17 cellular contexts compared by ENCODE assay signal in the genomic region with DNA sequence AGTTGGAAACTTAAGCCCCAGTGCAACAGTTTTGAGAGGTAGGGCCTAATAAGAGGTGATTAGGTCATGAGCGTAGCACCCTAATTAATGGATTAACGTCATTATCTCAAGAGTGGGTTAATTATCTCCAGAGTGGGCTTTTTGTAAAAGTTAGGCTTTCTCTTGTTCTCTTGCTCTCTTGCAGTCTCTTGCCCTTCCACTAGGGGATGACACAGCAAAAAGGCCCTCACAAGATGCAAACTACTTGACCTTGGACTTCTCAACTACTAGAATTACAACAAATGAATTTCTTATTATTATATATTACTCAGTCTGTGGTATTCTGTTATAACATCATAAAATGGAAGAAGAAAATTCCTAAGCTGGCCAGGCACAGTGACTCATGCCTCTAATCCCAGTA. TPM values are rescaled to one million over a fixed set of nuclear protein-coding genes. Genes with fewer than 3 reads are reported as not detected.
DNase-seq lines count a peak whose midpoint lies in the region; ATAC-seq, FAIRE-seq and TF ChIP-seq lines count a peak whose summit lies in the region.
"Had no signal": no experiment of that assay in that cellular context is flagged by ENCODE, and none has a peak within 500 bp of the region (broad histone marks: within the 10 kb centered on the region; RNA-seq: fewer than 3 reads in every experiment).

No MANE protein-coding gene starts in this region.

- no peak for FAIRE-seq in A549 (lab: Jason Lieb, UNC)
- FAIRE-seq in HTR-8/SVneo (lab: Jason Lieb, UNC): no peak

- in situ Hi-C loops in GM13977 (cut with MboI; ENCODE audit: low pct_unique_long_range_greater_than_20kb, low sequenced_read_pairs, unreplicated experiment): no loop called here

- TF ChIP-seq POLR2A in A549 (IDR thresholded peaks at IDR 0.05; ENCODE audit: low read length) (no peak), sigmoid colon (IDR thresholded peaks at IDR 0.05) (no peak)

- CTCF ChIA-PET in A549 (lab: Yijun Ruan, JAX): no interaction called here

- H3K9me3 ChIP-seq in A549: no peaks in the 10 kb centered on the region
- no peaks in the 10 kb centered on the region for H3K9me3 ChIP-seq in sigmoid colon
- H3K9me3 ChIP-seq: adrenal gland had no signal

- no peak for TF ChIP-seq EP300 in A549 (IDR thresholded peaks at IDR 0.05)
- TF ChIP-seq EP300 in sigmoid colon (IDR thresholded peaks at IDR 0.05): no peak

- TF ChIP-seq RAD21 in A549 (conservative IDR thresholded peaks at IDR 0.05 in 1 of 2, IDR thresholded peaks at IDR 0.05 in 1 of 2): no peak

- H3K4me3 ChIP-seq in A549 (no peak overlapping the region), sigmoid colon (no peak overlapping the region)
- H3K4me3 ChIP-seq: adrenal gland had no signal

- WGBS in A549 (ENCODE audit: missing lambda C conversion rate): 45% methylated on average over 2 of the region's 2 CpGs
- 89 to 95% methylated on average over 2 of the region's 2 CpGs for WGBS in sigmoid colon, 2 donors

- intact Hi-C loops in sigmoid colon (cut with DNase I): no loop called here

- H3K4me1 ChIP-seq in A549: no peaks in the 10 kb centered on the region
- no peaks in the 10 kb centered on the region for H3K4me1 ChIP-seq in foreskin keratinocyte
- H3K4me1 ChIP-seq in sigmoid colon: no peaks in the 10 kb centered on the region
- H3K4me1 ChIP-seq: adrenal gland had no signal

- DNase-seq in A549 (ENCODE audit: low read depth in 1 of 2, low spot score in 1 of 2) (no peak), GM13977 (ENCODE audit: low spot score) (no peak), T1000 (lab: John Stamatoyannopoulos, UW) (peak; percentile 17), foreskin keratinocyte (peak in 1 of 2 donors; percentile 4), sigmoid colon (no peak), HTR-8/SVneo (ENCODE audit: insufficient read length, low spot score) (no peak), HuH-7 (ENCODE audit: low spot score) (no peak)
- no peak for DNase-seq in stimulated activated CD4-positive, alpha-beta T cell treated with anti-CD3 and anti-CD28 coated beads, Interleukin-4, amount 100 ng/mL, for 4 hours
- DNase-seq: activated T-cell treated with anti-CD3 and anti-CD28 coated beads, Interleukin-2, amount 50 U/mL, for 24 hours; adrenal gland; DMS 273 treated with DMSO at 0.1 percent for 48 hours; foreskin melanocyte; midbrain; NCI-H187 treated with DMSO at 0.1 percent for 48 hours; RPMI8226 had no signal

- TF ChIP-seq CTCF in A549 (IDR thresholded peaks at IDR 0.05) (no peak), GM13977 (IDR thresholded peaks at IDR 0.05; ENCODE audit: extremely low read depth, insufficient read depth, missing control alignments) (peak; percentile 3), foreskin keratinocyte (conservative IDR thresholded peaks at IDR 0.05) (peak; percentile 22), sigmoid colon (IDR thresholded peaks at IDR 0.05) (no peak)

- H3K27me3 ChIP-seq in foreskin keratinocyte (no peaks in the 10 kb centered on the region), sigmoid colon (no peaks in the 10 kb centered on the region)
- H3K27me3 ChIP-seq: adrenal gland had no signal

- POLR2A ChIA-PET in A549 (lab: Yijun Ruan, JAX): no interaction called here

- ATAC-seq in A549 (no peak), foreskin keratinocyte (peak; percentile 33)

- H3K36me3 ChIP-seq in sigmoid colon: no peaks in the 10 kb centered on the region
- H3K36me3 ChIP-seq: adrenal gland had no signal

- H3K27ac ChIP-seq in A549 (no peak overlapping the region), foreskin keratinocyte (no peak overlapping the region), sigmoid colon (no peak overlapping the region)
- H3K27ac ChIP-seq: adrenal gland, KMS-11 had no signal

- no peak overlapping the region for H3K4me2 ChIP-seq in A549
- H3K4me2 ChIP-seq: KMS-11 had no signal

TF ChIP-seq in A549, 52 proteins besides CTCF, POLR2A, EP300 and RAD21:
- TF ChIP-seq KDM1A (IDR thresholded peaks at IDR 0.05; ENCODE audit: low read depth) (no peak), HOXA7 (CRISPR knock-in tag; IDR thresholded peaks at IDR 0.05) (no peak), MAFK (IDR thresholded peaks at IDR 0.05; ENCODE audit: partially characterized antibody) (peak; percentile 6), NFE2L2 (conservative IDR thresholded peaks at IDR 0.05; ENCODE audit: low read length) (0 out of 2 replicates have a peak, but pooled peaks have one; percentile 20), KDM5A (IDR thresholded peaks at IDR 0.05) (no peak), MYC (IDR thresholded peaks at IDR 0.05; ENCODE audit: borderline replicate concordance, low read length) (no peak), NR3C1 (IDR thresholded peaks at IDR 0.05) (no peak), CBX2 (IDR thresholded peaks at IDR 0.05; ENCODE audit: borderline replicate concordance, low read depth) (no peak), FOSB (CRISPR knock-in tag; IDR thresholded peaks at IDR 0.05) (no peak), NPAS2 (CRISPR knock-in tag; IDR thresholded peaks at IDR 0.05; ENCODE audit: borderline replicate concordance) (no peak)
- TF ChIP-seq, protein P1, sequence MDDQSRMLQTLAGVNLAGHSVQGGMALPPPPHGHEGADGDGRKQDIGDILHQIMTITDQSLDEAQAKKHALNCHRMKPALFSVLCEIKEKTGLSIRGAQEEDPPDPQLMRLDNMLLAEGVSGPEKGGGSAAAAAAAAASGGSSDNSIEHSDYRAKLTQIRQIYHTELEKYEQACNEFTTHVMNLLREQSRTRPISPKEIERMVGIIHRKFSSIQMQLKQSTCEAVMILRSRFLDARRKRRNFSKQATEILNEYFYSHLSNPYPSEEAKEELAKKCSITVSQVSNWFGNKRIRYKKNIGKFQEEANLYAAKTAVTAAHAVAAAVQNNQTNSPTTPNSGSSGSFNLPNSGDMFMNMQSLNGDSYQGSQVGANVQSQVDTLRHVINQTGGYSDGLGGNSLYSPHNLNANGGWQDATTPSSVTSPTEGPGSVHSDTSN (IDR thresholded peaks at IDR 0.05): no peak
- TF ChIP-seq, protein P2, sequence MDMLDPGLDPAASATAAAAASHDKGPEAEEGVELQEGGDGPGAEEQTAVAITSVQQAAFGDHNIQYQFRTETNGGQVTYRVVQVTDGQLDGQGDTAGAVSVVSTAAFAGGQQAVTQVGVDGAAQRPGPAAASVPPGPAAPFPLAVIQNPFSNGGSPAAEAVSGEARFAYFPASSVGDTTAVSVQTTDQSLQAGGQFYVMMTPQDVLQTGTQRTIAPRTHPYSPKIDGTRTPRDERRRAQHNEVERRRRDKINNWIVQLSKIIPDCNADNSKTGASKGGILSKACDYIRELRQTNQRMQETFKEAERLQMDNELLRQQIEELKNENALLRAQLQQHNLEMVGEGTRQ (IDR thresholded peaks at IDR 0.05): no peak
- TF ChIP-seq, protein P3, sequence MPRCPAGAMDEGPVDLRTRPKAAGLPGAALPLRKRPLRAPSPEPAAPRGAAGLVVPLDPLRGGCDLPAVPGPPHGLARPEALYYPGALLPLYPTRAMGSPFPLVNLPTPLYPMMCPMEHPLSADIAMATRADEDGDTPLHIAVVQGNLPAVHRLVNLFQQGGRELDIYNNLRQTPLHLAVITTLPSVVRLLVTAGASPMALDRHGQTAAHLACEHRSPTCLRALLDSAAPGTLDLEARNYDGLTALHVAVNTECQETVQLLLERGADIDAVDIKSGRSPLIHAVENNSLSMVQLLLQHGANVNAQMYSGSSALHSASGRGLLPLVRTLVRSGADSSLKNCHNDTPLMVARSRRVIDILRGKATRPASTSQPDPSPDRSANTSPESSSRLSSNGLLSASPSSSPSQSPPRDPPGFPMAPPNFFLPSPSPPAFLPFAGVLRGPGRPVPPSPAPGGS (IDR thresholded peaks at IDR 0.05): no peak

RNA-seq across cellular contexts. Expression of a gene that starts 22.1 kb away (rescaled TPM):
- polyA plus RNA-seq in A549 (2011; rRNA removed): not detected in 2 replicates
- not detected in 2 replicates for polyA plus RNA-seq in A549 (2012; cell fraction: cytosol; rRNA removed)
- polyA plus RNA-seq in A549 (2012; cell fraction: nucleus; rRNA removed): not detected in 2 replicates
- polyA plus RNA-seq in A549 (2017; fragmentation: RNase III; extraction: RNeasy Plus Mini Kit Qiagen cat#74134 plus additional on column Dnase treatment): not detected in 3 replicates
- polyA minus RNA-seq in A549 (2011; rRNA and poly(A)+ RNA removed): not detected in 2 replicates
- total RNA-seq in foreskin keratinocyte: not detected in 2 replicates
- polyA plus RNA-seq in foreskin keratinocyte: not detected in 2 replicates
- under 1 TPM in 2 of 4 donors, not detected in 2; under 0.01 TPM for total RNA-seq in sigmoid colon
- polyA plus RNA-seq in sigmoid colon: under 1 TPM in 1 of 3 donors, not detected in 2; 0.04 TPM
- total RNA-seq: T-helper 1 cell treated with Interleukin-12 subunit alpha and Interleukin-12 subunit beta and Interleukin-4 antibody, amounts not matched to agents 30 ng/mL and 1 ng/mL, for 36 hours had no signal

Comparison
In these comparisons a context has a peak if more than half of its experiments do, and no peak if none do; other contexts are left out.
1. CTCF ChIP-seq: peak in GM13977 (single experiment) and foreskin keratinocyte (single experiment); none in A549 (single experiment) and sigmoid colon (0 of 4).